In genomic region chr5:926416-927171, GRCh38 we compare ENCODE assay signal across 1 cellular context.
TF ChIP-seq lines count a peak whose summit lies in the region.

No MANE protein-coding gene starts in this region.

TF ChIP-seq in HepG2, 621 proteins besides CTCF, POLR2A, EP300 and RAD21:
- TF ChIP-seq TFE3 (CRISPR knock-in tag; IDR thresholded peaks at IDR 0.05) (no peak), ZNF34 (CRISPR knock-in tag; IDR thresholded peaks at IDR 0.05; ENCODE audit: borderline replicate concordance) (no peak), ZBTB33 (CRISPR knock-in tag; IDR thresholded peaks at IDR 0.05) (0 out of 2 replicates have a peak, but pooled peaks have one; percentile 28), GZF1 (CRISPR knock-in tag; IDR thresholded peaks at IDR 0.05) (no peak)
